35 cellular contexts compared by ENCODE assay signal in the genomic region with DNA sequence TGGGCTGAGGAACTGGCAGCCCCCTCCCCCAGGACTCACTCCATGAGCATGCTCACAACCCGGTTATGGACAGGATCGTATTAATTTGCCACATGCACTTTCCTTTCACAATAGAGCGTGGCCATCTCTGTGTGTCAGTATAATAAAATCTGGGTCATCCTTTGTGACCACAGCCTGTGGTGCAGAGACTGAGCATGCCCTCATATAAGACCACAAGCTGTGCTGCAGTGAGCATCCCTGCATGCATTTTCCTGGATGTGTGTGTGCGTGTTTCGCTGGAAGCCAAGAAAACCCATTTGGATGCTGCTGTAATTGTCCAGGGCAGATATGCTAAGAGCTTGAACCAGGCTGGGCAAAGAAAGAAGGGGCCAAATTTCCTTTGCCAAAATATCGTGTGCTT. TPM values are rescaled to one million over a fixed set of nuclear protein-coding genes. Genes with fewer than 3 reads are reported as not detected.
DNase-seq lines count a peak whose midpoint lies in the region; ATAC-seq and TF ChIP-seq lines count a peak whose summit lies in the region.
"Had no signal": no experiment of that assay in that cellular context is flagged by ENCODE, and none has a peak within 500 bp of the region (broad histone marks: within the 10 kb centered on the region; RNA-seq: fewer than 3 reads in every experiment).

No MANE protein-coding gene starts in this region.

- H3K4me1 Mint-ChIP-seq in activated CD8-positive, alpha-beta memory T cell treated with anti-CD3 and anti-CD28 coated beads, Interleukin-2, amount 10 ng/mL, durations not matched to agents 7 days and 5 days, result peaks cover 19% of the 10 kb centered on the region
- no peaks in the 10 kb centered on the region for H3K4me1 Mint-ChIP-seq in activated T-helper 1 cell treated with anti-CD3 and anti-CD28 coated beads, Interleukin-12 subunit alpha, Interleukin-12 subunit beta, Interleukin-2, Interleukin-4 antibody, amounts not matched to agents 30 ng/mL and 10 ng/mL and 1 ng/mL, durations not matched to agents 14 hours and 24 hours and 36 hours (ENCODE audit: low read depth)
- H3K4me1 Mint-ChIP-seq: mesothelial cell of epicardium had no signal

- 61 to 65% methylated on average over 6 of the region's 6 CpGs for WGBS in testis, 2 donors

- intact Hi-C loops in activated T-helper 1 cell treated with anti-CD3 and anti-CD28 coated beads, Interleukin-12 subunit alpha, Interleukin-12 subunit beta, Interleukin-2, Interleukin-4 antibody, amounts not matched to agents 30 ng/mL and 10 ng/mL and 1 ng/mL, durations not matched to agents 14 hours and 24 hours and 36 hours (cut with micrococcal nuclease), result loop anchor here (10.0 kb wide), 1 partner anchor 947 kb away; no protein-coding TSS in a partner anchor
- intact Hi-C loops in testis (cut with DNase I; ENCODE audit: low total_unique reads) (no loop called here), posterior vena cava (cut with DNase I) (no loop called here)

- H3K4me3 ChIP-seq in choroid plexus epithelial cell (ENCODE audit: low read depth, low read length) (no peak overlapping the region), testis (no peak overlapping the region)
- H3K4me3 ChIP-seq: spleen, uterus had no signal

- no peak for ATAC-seq in activated CD8-positive, alpha-beta memory T cell treated with anti-CD3 and anti-CD28 coated beads, Interleukin-2, amount 10 ng/mL, durations not matched to agents 7 days and 5 days
- no peak for ATAC-seq in GM21515 (IDR thresholded peaks at IDR 0.05; ENCODE audit: unreplicated experiment)
- ATAC-seq: activated CD4-positive, alpha-beta T cell treated with anti-CD3 and anti-CD28 coated beads for 36 hours; HepG2; left ventricle myocardium superior; naive thymus-derived CD4-positive, alpha-beta T cell; stimulated activated naive B cell treated with anti-CD40 and anti-IgM and Interleukin-4, amounts not matched to agents 10 μg/mL and 1 μg/mL and 100 μg/mL, for 72 hours had no signal

- TF ChIP-seq CTCF in choroid plexus epithelial cell (conservative IDR thresholded peaks at IDR 0.05; ENCODE audit: low read depth, low read length) (no peak), testis (IDR thresholded peaks at IDR 0.05) (no peak)

- no peaks in the 10 kb centered on the region for H3K9me3 Mint-ChIP-seq in activated CD8-positive, alpha-beta memory T cell treated with anti-CD3 and anti-CD28 coated beads, Interleukin-2, amount 10 ng/mL, durations not matched to agents 7 days and 5 days (ENCODE audit: low read depth)
- H3K9me3 Mint-ChIP-seq in activated T-helper 1 cell treated with anti-CD3 and anti-CD28 coated beads, Interleukin-12 subunit alpha, Interleukin-12 subunit beta, Interleukin-2, Interleukin-4 antibody, amounts not matched to agents 30 ng/mL and 10 ng/mL and 1 ng/mL, durations not matched to agents 14 hours and 24 hours and 36 hours, result no peaks in the 10 kb centered on the region
- H3K9me3 Mint-ChIP-seq: CD4-positive, alpha-beta T cell; mesothelial cell of epicardium; naive thymus-derived CD4-positive, alpha-beta T cell; stimulated activated naive B cell treated with anti-CD40 and anti-IgM and Interleukin-4, amounts not matched to agents 10 μg/mL and 1 μg/mL and 100 μg/mL, for 72 hours had no signal

- CTCF ChIA-PET in activated CD8-positive, alpha-beta memory T cell treated with anti-CD3 and anti-CD28 coated beads, Interleukin-2, amount 10 ng/mL, durations not matched to agents 7 days and 5 days (lab: Charles Lee), result interaction anchor here (1.8 to 3.0 kb wide), 3 partner anchors 8 to 19 kb away, joined by 5 to 10 read pairs (median 6); no protein-coding TSS in a partner anchor

- no peaks in the 10 kb centered on the region for H3K27me3 ChIP-seq in testis
- H3K27me3 ChIP-seq: spleen, uterus had no signal

- no peaks in the 10 kb centered on the region for H3K36me3 ChIP-seq in testis (ENCODE audit: low read depth, missing control alignments)
- H3K36me3 ChIP-seq: spleen, uterus had no signal

- no peak for TF ChIP-seq POLR2A in testis (IDR thresholded peaks at IDR 0.05)

- H3K27me3 Mint-ChIP-seq in activated CD8-positive, alpha-beta memory T cell treated with anti-CD3 and anti-CD28 coated beads, Interleukin-2, amount 10 ng/mL, durations not matched to agents 7 days and 5 days, result peaks cover 2% of the 10 kb centered on the region
- peaks cover 2% of the 10 kb centered on the region for H3K27me3 Mint-ChIP-seq in activated T-helper 1 cell treated with anti-CD3 and anti-CD28 coated beads, Interleukin-12 subunit alpha, Interleukin-12 subunit beta, Interleukin-2, Interleukin-4 antibody, amounts not matched to agents 30 ng/mL and 10 ng/mL and 1 ng/mL, durations not matched to agents 14 hours and 24 hours and 36 hours (ENCODE audit: insufficient read depth)
- H3K27me3 Mint-ChIP-seq: activated CD4-positive, alpha-beta T cell treated with anti-CD3 and anti-CD28 coated beads for 36 hours; CD4-positive, alpha-beta T cell had no signal

- peaks cover 30% of the 10 kb centered on the region for H3K4me1 ChIP-seq in testis
- H3K4me1 ChIP-seq: uterus had no signal

- peak overlapping the region; percentile 72 to 83 for H3K27ac ChIP-seq in testis
- H3K27ac ChIP-seq: epithelial cell of prostate, uterus had no signal

- peak overlapping the region; percentile 70 for H3K27ac Mint-ChIP-seq in activated CD8-positive, alpha-beta memory T cell treated with anti-CD3 and anti-CD28 coated beads, Interleukin-2, amount 10 ng/mL, durations not matched to agents 7 days and 5 days
- H3K27ac Mint-ChIP-seq in activated T-helper 1 cell treated with anti-CD3 and anti-CD28 coated beads, Interleukin-12 subunit alpha, Interleukin-12 subunit beta, Interleukin-2, Interleukin-4 antibody, amounts not matched to agents 30 ng/mL and 10 ng/mL and 1 ng/mL, durations not matched to agents 14 hours and 24 hours and 36 hours, result peak overlapping the region; percentile 9
- H3K27ac Mint-ChIP-seq: activated CD4-positive, alpha-beta T cell treated with anti-CD3 and anti-CD28 coated beads for 36 hours; CD4-positive, alpha-beta T cell; mesothelial cell of epicardium; naive thymus-derived CD4-positive, alpha-beta T cell; stimulated activated naive B cell treated with anti-CD40 and anti-IgM and Interleukin-4, amounts not matched to agents 10 μg/mL and 1 μg/mL and 100 μg/mL, for 72 hours had no signal

- H3K4me3 Mint-ChIP-seq in activated CD8-positive, alpha-beta memory T cell treated with anti-CD3 and anti-CD28 coated beads, Interleukin-2, amount 10 ng/mL, durations not matched to agents 7 days and 5 days, result no peak overlapping the region
- H3K4me3 Mint-ChIP-seq in activated T-helper 1 cell treated with anti-CD3 and anti-CD28 coated beads, Interleukin-12 subunit alpha, Interleukin-12 subunit beta, Interleukin-2, Interleukin-4 antibody, amounts not matched to agents 30 ng/mL and 10 ng/mL and 1 ng/mL, durations not matched to agents 14 hours and 24 hours and 36 hours, result no peak overlapping the region
- H3K4me3 Mint-ChIP-seq: activated CD4-positive, alpha-beta T cell treated with anti-CD3 and anti-CD28 coated beads for 36 hours; CD4-positive, alpha-beta T cell; mesothelial cell of epicardium; naive thymus-derived CD4-positive, alpha-beta T cell; stimulated activated naive B cell treated with anti-CD40 and anti-IgM and Interleukin-4, amounts not matched to agents 10 μg/mL and 1 μg/mL and 100 μg/mL, for 72 hours had no signal

- DNase-seq in activated CD8-positive, alpha-beta memory T cell treated with anti-CD3 and anti-CD28 coated beads, Interleukin-2, amount 10 ng/mL, durations not matched to agents 7 days and 5 days, result no peak
- DNase-seq in activated CD8-positive, alpha-beta memory T cell treated with anti-CD3 and anti-CD28 coated beads, Interleukin-2, amount 50 U/mL, for 48 hours, result no peak
- DNase-seq in activated T-helper 1 cell treated with anti-CD3 and anti-CD28 coated beads, Interleukin-12 subunit alpha, Interleukin-12 subunit beta, Interleukin-2, Interleukin-4 antibody, amounts not matched to agents 30 ng/mL and 10 ng/mL and 1 ng/mL, durations not matched to agents 14 hours and 24 hours and 36 hours (ENCODE audit: low spot score), result no peak
- peak; percentile 79 for DNase-seq in choroid plexus epithelial cell (ENCODE audit: low read depth)
- DNase-seq in testis, result no peak
- DNase-seq in effector CD8-positive, alpha-beta T cell (lab: John Stamatoyannopoulos, UW), result no peak
- no peak for DNase-seq in posterior vena cava (ENCODE audit: low spot score)
- DNase-seq: 8988T; activated CD4-positive, alpha-beta T cell treated with anti-CD3 and anti-CD28 coated beads for 36 hours; activated CD8-positive, alpha-beta memory T cell treated with anti-CD3 and anti-CD28 coated beads for 24 hours; activated naive CD4-positive, alpha-beta T cell treated with Interleukin-2 at 50 U/mL for 16 hours; activated T-cell treated with anti-CD3 and anti-CD28 coated beads, Interleukin-2, amount 50 U/mL, for 48 hours; AML-193; amygdala; CD4-positive, alpha-beta T cell; EL; islet precursor cell; Kasumi-1; left ventricle myocardium superior; naive thymus-derived CD4-positive, alpha-beta T cell; NCI-H1694 treated with DMSO at 0.1 percent for 48 hours; NCI-H526 treated with DMSO at 0.1 percent for 48 hours; Right ventricle myocardium superior; spleen; stimulated activated CD4-positive, alpha-beta T cell treated with anti-CD3 and anti-CD28 coated beads, Interleukin-4, amount 100 ng/mL, for 4 hours; stimulated activated naive B cell treated with anti-CD40 and anti-IgM and Interleukin-4, amounts not matched to agents 10 μg/mL and 1 μg/mL and 100 μg/mL, for 72 hours; uterus had no signal

- no peaks in the 10 kb centered on the region for H3K36me3 Mint-ChIP-seq in activated CD8-positive, alpha-beta memory T cell treated with anti-CD3 and anti-CD28 coated beads, Interleukin-2, amount 10 ng/mL, durations not matched to agents 7 days and 5 days
- no peaks in the 10 kb centered on the region for H3K36me3 Mint-ChIP-seq in activated T-helper 1 cell treated with anti-CD3 and anti-CD28 coated beads, Interleukin-12 subunit alpha, Interleukin-12 subunit beta, Interleukin-2, Interleukin-4 antibody, amounts not matched to agents 30 ng/mL and 10 ng/mL and 1 ng/mL, durations not matched to agents 14 hours and 24 hours and 36 hours (ENCODE audit: low read depth)
- H3K36me3 Mint-ChIP-seq: mesothelial cell of epicardium; naive thymus-derived CD4-positive, alpha-beta T cell; stimulated activated naive B cell treated with anti-CD40 and anti-IgM and Interleukin-4, amounts not matched to agents 10 μg/mL and 1 μg/mL and 100 μg/mL, for 72 hours had no signal

- H3K9me3 ChIP-seq in testis, result no peaks in the 10 kb centered on the region
- H3K9me3 ChIP-seq: spleen, uterus had no signal

RNA-seq across cellular contexts. Expression of gene CYP11A1, which starts 39.7 kb away (rescaled TPM):
- total RNA-seq in activated CD8-positive, alpha-beta memory T cell treated with anti-CD3 and anti-CD28 coated beads, Interleukin-2, amount 10 ng/mL, durations not matched to agents 7 days and 5 days, result under 1 TPM in 1 of 2 experiments, not detected in 1; 0.55 TPM
- not detected in 2 replicates for total RNA-seq in activated T-helper 1 cell treated with anti-CD3 and anti-CD28 coated beads, Interleukin-12 subunit alpha, Interleukin-12 subunit beta, Interleukin-2, Interleukin-4 antibody, amounts not matched to agents 30 ng/mL and 10 ng/mL and 1 ng/mL, durations not matched to agents 14 hours and 24 hours and 36 hours
- total RNA-seq in testis (10 to 100 TPM; 74.3 to 76.4 TPM), posterior vena cava (1 to 10 TPM in 1 of 2 donors, under 1 TPM in 1; 0.71 to 1.2 TPM)
- polyA plus RNA-seq in testis (ENCODE audit: insufficient read depth, low read depth, low replicate concordance), result 76.2 TPM
- total RNA-seq: activated CD4-positive, alpha-beta T cell treated with anti-CD3 and anti-CD28 coated beads for 36 hours; CD4-positive, alpha-beta T cell; glomerular endothelial cell; H4; T-helper 2 cell treated with Interferon-gamma antibody and Interleukin-4, amounts not matched to agents 100 ng/mL and 5 ng/mL, for 36 hours; temporal lobe had no signal
- polyA plus RNA-seq: naive thymus-derived CD4-positive, alpha-beta T cell had no signal

Comparison
In these comparisons a context has a peak if more than half of its experiments do, and no peak if none do; other contexts are left out.
1. RNA of gene CYP11A1, which starts 39.7 kb away (total RNA-seq): 74.3 to 76.4 TPM in testis; 0.71 to 1.2 TPM in posterior vena cava, 0.55 TPM in activated CD8-positive, alpha-beta memory T cell treated with anti-CD3 and anti-CD28 coated beads, Interleukin-2, amount 10 ng/mL, durations not matched to agents 7 days and 5 days and not detected in activated T-helper 1 cell treated with anti-CD3 and anti-CD28 coated beads, Interleukin-12 subunit alpha, Interleukin-12 subunit beta, Interleukin-2, Interleukin-4 antibody, amounts not matched to agents 30 ng/mL and 10 ng/mL and 1 ng/mL, durations not matched to agents 14 hours and 24 hours and 36 hours; every median in the first group is over 10 times any median in the second.